8 cellular contexts compared by ENCODE assay signal in genomic region chr1:11272544-11272841, GRCh38. TPM values are rescaled to one million over a fixed set of nuclear protein-coding genes. Genes with fewer than 3 reads are reported as not detected.
DNase-seq lines count a peak whose midpoint lies in the region; ATAC-seq and TF ChIP-seq lines count a peak whose summit lies in the region.

No MANE protein-coding gene starts in this region.

- no peak for ATAC-seq in mucosa of descending colon
- no peak for ATAC-seq in left lobe of liver

- intact Hi-C loops in mucosa of descending colon (cut with DNase I, micrococcal nuclease) (no loop called here), testis (cut with DNase I; ENCODE audit: low total_unique reads) (no loop called here)

- no peak for TF ChIP-seq POLR2A in testis (IDR thresholded peaks at IDR 0.05)

- H3K27me3 Mint-ChIP-seq in IgD-negative memory B cell (no peaks in the 10 kb centered on the region), chondrocyte (ENCODE audit: low read depth) (no peaks in the 10 kb centered on the region)

- H3K36me3 Mint-ChIP-seq in IgD-negative memory B cell (peaks cover 6% of the 10 kb centered on the region), chondrocyte (ENCODE audit: low read depth) (peaks cover 3% of the 10 kb centered on the region)

- peaks cover 21% of the 10 kb centered on the region for H3K79me2 ChIP-seq in neural cell (replicated peaks; ENCODE audit: insufficient read depth, low read length)

- H3K36me3 ChIP-seq in BJ (ENCODE audit: control insufficient read depth, insufficient read depth, low read length) (no peaks in the 10 kb centered on the region), neural cell (ENCODE audit: insufficient read depth, low read length) (no peaks in the 10 kb centered on the region), mucosa of descending colon (ENCODE audit: low read depth) (no peaks in the 10 kb centered on the region), testis (ENCODE audit: low read depth, missing control alignments) (no peaks in the 10 kb centered on the region)

- TF ChIP-seq RAD21 in neural cell (conservative IDR thresholded peaks at IDR 0.05), result peak; percentile 29

- TF ChIP-seq EP300 in neural cell (conservative IDR thresholded peaks at IDR 0.05; ENCODE audit: poor library complexity, severe bottlenecking), result no peak

- no peaks in the 10 kb centered on the region for H4K20me1 ChIP-seq in neural cell (ENCODE audit: insufficient read depth)

- no peak for DNase-seq in BJ (ENCODE audit: low read depth)
- DNase-seq in chondrocyte (ENCODE audit: low spot score), result no peak
- DNase-seq in mucosa of descending colon, result no peak
- no peak for DNase-seq in cerebellum (ENCODE audit: low spot score)
- no peak for DNase-seq in testis
- DNase-seq in left lobe of liver (ENCODE audit: low spot score), result no peak

- H3K4me1 ChIP-seq in mucosa of descending colon (ENCODE audit: low read depth) (peaks cover 26% of the 10 kb centered on the region), testis (peaks cover 20% of the 10 kb centered on the region)

- no peak overlapping the region for H3K27ac ChIP-seq in neural cell (ENCODE audit: low read length)
- no peak overlapping the region for H3K27ac ChIP-seq in testis

- H3K4me2 ChIP-seq in neural cell (ENCODE audit: low read length), result no peak overlapping the region

- H3K4me3 Mint-ChIP-seq in IgD-negative memory B cell (peak overlapping the region in 3 of 4 donors; percentile 21 to 37 (median 33)), chondrocyte (ENCODE audit: unreplicated experiment) (peak overlapping the region; percentile 31)

- POLR2A ChIA-PET in BJ (lab: Charles Lee), result no interaction called here

- H3K4me1 Mint-ChIP-seq in IgD-negative memory B cell (peaks cover 14 to 25% (median 21%) of the 10 kb centered on the region in 3 donors), chondrocyte (ENCODE audit: low read depth) (peaks cover 26% of the 10 kb centered on the region)

- H3K9me3 Mint-ChIP-seq in IgD-negative memory B cell (no peaks in the 10 kb centered on the region), chondrocyte (ENCODE audit: low read depth) (no peaks in the 10 kb centered on the region)

- H3K4me3 ChIP-seq in BJ (ENCODE audit: low read depth, low read length) (peak overlapping the region; percentile 4), neural cell (ENCODE audit: low read length) (peak overlapping the region; percentile 62), mucosa of descending colon (no peak overlapping the region), testis (peak overlapping the region in 1 of 2 donors; percentile 79)

- WGBS in testis, 2 donors, result 6 to 9% methylated on average over 9 of the region's 9 CpGs

- no peaks in the 10 kb centered on the region for H3K9me2 ChIP-seq in neural cell (ENCODE audit: insufficient read depth, low read length)

- H3K27me3 ChIP-seq in BJ (ENCODE audit: control insufficient read depth, insufficient read depth, low read length), result no peaks in the 10 kb centered on the region
- no peaks in the 10 kb centered on the region for H3K27me3 ChIP-seq in neural cell (ENCODE audit: insufficient read depth, low read depth, low read length)
- H3K27me3 ChIP-seq in testis, result no peaks in the 10 kb centered on the region

- no peak for TF ChIP-seq CTCF in BJ (IDR thresholded peaks at IDR 0.05; ENCODE audit: insufficient read depth, low read depth, low read length)
- TF ChIP-seq CTCF in chondrocyte (IDR thresholded peaks at IDR 0.05), result no peak
- TF ChIP-seq CTCF in neural cell (IDR thresholded peaks at IDR 0.05; ENCODE audit: poor library complexity, severe bottlenecking), result peak; percentile 47
- TF ChIP-seq CTCF in mucosa of descending colon (IDR thresholded peaks at IDR 0.05), result no peak
- no peak for TF ChIP-seq CTCF in testis (IDR thresholded peaks at IDR 0.05)

- CTCF ChIA-PET in BJ (lab: Yijun Ruan, JAX), result interaction anchor here (0.6 to 1.4 kb wide), 3 partner anchors 28 to 373 kb away, joined by 3 to 4 read pairs (median 3); no protein-coding TSS in a partner anchor

- H2AFZ ChIP-seq in neural cell (ENCODE audit: low read depth, low read length), result no peak overlapping the region

- H3F3A ChIP-seq in neural cell (ENCODE audit: insufficient read depth, low read length, poor library complexity, severe bottlenecking), result no peaks in the 10 kb centered on the region

- no peaks in the 10 kb centered on the region for H3K9me3 ChIP-seq in neural cell (ENCODE audit: low read length)
- no peaks in the 10 kb centered on the region for H3K9me3 ChIP-seq in mucosa of descending colon
- H3K9me3 ChIP-seq in testis, result no peaks in the 10 kb centered on the region

- H3K9ac ChIP-seq in neural cell (ENCODE audit: low read length), result no peak overlapping the region

- H3K27ac Mint-ChIP-seq in IgD-negative memory B cell, result peak overlapping the region in 1 of 3 donors; percentile 9
- H3K27ac Mint-ChIP-seq in chondrocyte (ENCODE audit: unreplicated experiment), result no peak overlapping the region

TF ChIP-seq in neural cell, 6 proteins besides CTCF, POLR2A, EP300 and RAD21:
- TF ChIP-seq SMC3 (conservative IDR thresholded peaks at IDR 0.05; ENCODE audit: poor library complexity), result peak; percentile 39
- TF ChIP-seq REST (IDR thresholded peaks at IDR 0.05; ENCODE audit: borderline replicate concordance), result no peak
- TF ChIP-seq POLR2AphosphoS5 (IDR thresholded peaks at IDR 0.05), result no peak
- TF ChIP-seq TAF1 (IDR thresholded peaks at IDR 0.05; ENCODE audit: low read depth), result no peak
- no peak for TF ChIP-seq MXI1 (conservative IDR thresholded peaks at IDR 0.05; ENCODE audit: poor library complexity, severe bottlenecking)
- no peak for TF ChIP-seq EZH2 (IDR thresholded peaks at IDR 0.05; ENCODE audit: borderline replicate concordance, insufficient read depth, low read length, poor library complexity, severe bottlenecking)

RNA-seq across cellular contexts. Expression of gene UBIAD1, which starts 0.5 kb away (rescaled TPM):
- polyA plus RNA-seq in BJ (2011; rRNA removed) (13.6 and 16.6 TPM in 2 replicates), IgD-negative memory B cell (47.1 TPM), neural cell (10.5 and 14.5 TPM in 2 replicates), testis (ENCODE audit: insufficient read depth, low read depth, low replicate concordance) (25.8 TPM)
- polyA minus RNA-seq in BJ (2011; rRNA and poly(A)+ RNA removed), result 14.3 and 19.5 TPM in 2 replicates
- total RNA-seq in chondrocyte (9.4 to 11.9 TPM (median 10.5 TPM) in 3 replicates), mucosa of descending colon (10 to 100 TPM in 2 of 3 donors, 1 to 10 TPM in 1; 8.9 to 14.9 (median 12.6) TPM), cerebellum (17.8 TPM), testis (10 to 100 TPM; 29.3 to 32.0 TPM), left lobe of liver (7.6 TPM)
- 26.4 and 32.9 TPM in 2 replicates for polyA minus RNA-seq in neural cell

RNA-seq across cellular contexts. Expression of gene MTOR, which starts 10.1 kb away (rescaled TPM):
- polyA plus RNA-seq in BJ (2011; rRNA removed) (28.7 and 31.6 TPM in 2 replicates), IgD-negative memory B cell (6.9 TPM), neural cell (41.2 and 44.9 TPM in 2 replicates), testis (ENCODE audit: insufficient read depth, low read depth, low replicate concordance) (129 TPM)
- 46.5 and 50.9 TPM in 2 replicates for polyA minus RNA-seq in BJ (2011; rRNA and poly(A)+ RNA removed)
- total RNA-seq in chondrocyte (33.8 to 51.4 TPM (median 36.9 TPM) in 3 replicates), mucosa of descending colon (10 to 100 TPM; 37.9 to 50.5 (median 42.5) TPM), cerebellum (54.1 TPM), testis (100 to 1,000 TPM in 1 of 2 donors, 10 to 100 TPM in 1; 83.3 to 108 TPM), left lobe of liver (33.2 TPM)
- 57.9 and 58.0 TPM in 2 replicates for polyA minus RNA-seq in neural cell
